In the genomic region with DNA sequence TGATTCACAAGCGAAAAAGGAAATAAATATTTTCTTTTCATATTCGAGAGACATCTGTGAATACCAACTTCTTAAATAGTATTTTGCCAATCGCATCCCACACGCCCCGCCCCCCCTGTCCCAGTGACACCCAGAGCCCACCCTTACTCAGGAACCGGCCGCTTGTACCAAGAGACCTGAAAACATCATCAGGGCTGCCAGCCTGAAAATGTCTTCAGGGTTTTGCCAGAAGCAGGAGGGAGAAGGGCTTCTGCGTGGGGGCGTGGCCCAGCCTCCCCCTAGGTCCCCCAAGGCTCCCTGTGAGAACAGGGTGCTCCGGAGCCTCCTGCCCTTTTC, we compare ENCODE assay signal across 26 cellular contexts.
DNase-seq lines count a peak whose midpoint lies in the region; ATAC-seq, FAIRE-seq and TF ChIP-seq lines count a peak whose summit lies in the region.
"Had no signal": no experiment of that assay in that cellular context is flagged by ENCODE, and none has a peak within 500 bp of the region (broad histone marks: within the 10 kb centered on the region; RNA-seq: fewer than 3 reads in every experiment).

No MANE protein-coding gene starts in this region.

- 69% methylated on average over 8 of the region's 10 CpGs for WGBS in suprapubic skin
- 4 to 7% methylated on average over 10 of the region's 10 CpGs for WGBS in aorta, 2 donors

- no peak for TF ChIP-seq CTCF in right atrium auricular region (IDR thresholded peaks at IDR 0.05)
- TF ChIP-seq CTCF in kidney (IDR thresholded peaks at IDR 0.05; ENCODE audit: borderline replicate concordance, extremely low read depth, insufficient read depth), result no peak
- no peak for TF ChIP-seq CTCF in suprapubic skin (IDR thresholded peaks at IDR 0.05)

- no peak for TF ChIP-seq POLR2A in suprapubic skin (IDR thresholded peaks at IDR 0.05)

- H3K27me3 ChIP-seq in right atrium auricular region, result no peaks in the 10 kb centered on the region
- peaks cover 12% of the 10 kb centered on the region for H3K27me3 ChIP-seq in suprapubic skin
- H3K27me3 ChIP-seq in aorta (ENCODE audit: control insufficient read depth in 1 of 2, insufficient read depth in 2 of 2, low read length in 1 of 2), result no peaks in the 10 kb centered on the region

- no peak overlapping the region for H3K9ac ChIP-seq in kidney (ENCODE audit: low read length in 2 of 2)

- no peaks in the 10 kb centered on the region for H3K36me3 ChIP-seq in right atrium auricular region
- no peaks in the 10 kb centered on the region for H3K36me3 ChIP-seq in kidney (ENCODE audit: control insufficient read depth in 1 of 2, insufficient read depth in 2 of 2, low read length in 2 of 2)
- no peaks in the 10 kb centered on the region for H3K36me3 ChIP-seq in suprapubic skin
- no peaks in the 10 kb centered on the region for H3K36me3 ChIP-seq in aorta (ENCODE audit: control insufficient read depth in 1 of 2, insufficient read depth in 2 of 2, low read length in 1 of 2)

- DNase-seq in right atrium auricular region (ENCODE audit: low spot score), result no peak
- DNase-seq in Right ventricle myocardium inferior (ENCODE audit: missing footprints), result no peak
- no peak for DNase-seq in kidney
- no peak for DNase-seq in suprapubic skin (ENCODE audit: low spot score in 2 of 2)
- DNase-seq in aorta, result peak; percentile 84 to 94
- DNase-seq in AG08396 (ENCODE audit: low spot score), result no peak
- DNase-seq in substantia nigra (lab: John Stamatoyannopoulos, UW), result no peak
- no peak for DNase-seq in NCI-H1436 (lab: John Stamatoyannopoulos, UW)
- DNase-seq: Caco-2; CD4-positive, alpha-beta T cell; DMS 273 treated with DMSO at 0.1 percent for 48 hours; DMS79 treated with DMSO at 0.1 percent for 48 hours; H7; KBM-7; MM.1S; NCI-H1048; NCI-H1417 treated with DMSO at 0.1 percent for 48 hours; NCI-H1930; NCI-H226; NCI-H510A treated with DMSO at 0.1 percent for 48 hours; NCI-H748 treated with DMSO at 0.1 percent for 48 hours; PC-9; RPMI8226; SIG-M5 had no signal

- ATAC-seq in Right ventricle myocardium inferior (no peak), aorta (ENCODE audit: low FRiP score) (peak; percentile 68)
- ATAC-seq: GM12878 had no signal

- no peak overlapping the region for H3K4me3 ChIP-seq in right atrium auricular region
- H3K4me3 ChIP-seq in kidney (ENCODE audit: low read length in 2 of 2), result no peak overlapping the region
- no peak overlapping the region for H3K4me3 ChIP-seq in suprapubic skin
- H3K4me3 ChIP-seq in aorta (ENCODE audit: low read length in 2 of 2), result no peak overlapping the region
- H3K4me3 ChIP-seq: GM12878, PC-9 had no signal

- intact Hi-C loops in Right ventricle myocardium inferior (cut with DNase I) (no loop called here), kidney (cut with DNase I) (no loop called here), aorta (cut with DNase I) (loop anchor here (5.0 to 10.0 kb wide), 2 partner anchors 117 to 159 kb away; no protein-coding TSS in a partner anchor)

- TF ChIP-seq EP300 in suprapubic skin (IDR thresholded peaks at IDR 0.05), result no peak

- H3K4me1 ChIP-seq in right atrium auricular region, result peaks cover 0 to 20% of the 10 kb centered on the region in 2 donors
- H3K4me1 ChIP-seq in kidney (ENCODE audit: control insufficient read depth in 1 of 2, insufficient read depth in 1 of 2, low read depth in 1 of 2, low read length in 2 of 2), result peaks cover 0 to 6% of the 10 kb centered on the region in 2 donors
- no peaks in the 10 kb centered on the region for H3K4me1 ChIP-seq in suprapubic skin
- H3K4me1 ChIP-seq in aorta (ENCODE audit: control insufficient read depth in 1 of 2, insufficient read depth in 2 of 2, low read length in 2 of 2), result no peaks in the 10 kb centered on the region

- FAIRE-seq in kidney (lab: Jason Lieb, UNC), result no peak
- FAIRE-seq: A204.1, GM12878 had no signal

- H3K27ac ChIP-seq in right atrium auricular region, result peak overlapping the region; percentile 38 to 67
- H3K27ac ChIP-seq in kidney (ENCODE audit: low read depth in 2 of 2, low read length in 2 of 2), result peak overlapping the region; percentile 22 to 32
- H3K27ac ChIP-seq in suprapubic skin, result peak overlapping the region; percentile 18
- peak overlapping the region; percentile 99 for H3K27ac ChIP-seq in aorta (ENCODE audit: low read depth in 1 of 2, low read length in 2 of 2)
- H3K27ac ChIP-seq in substantia nigra (ENCODE audit: low read depth, low read length, poor library complexity, severe bottlenecking), result no peak overlapping the region
- H3K27ac ChIP-seq: PC-9 had no signal

- H3K9me3 ChIP-seq in right atrium auricular region (no peaks in the 10 kb centered on the region), kidney (ENCODE audit: control insufficient read depth in 1 of 2, low read length in 2 of 2) (no peaks in the 10 kb centered on the region), suprapubic skin (no peaks in the 10 kb centered on the region), aorta (ENCODE audit: control insufficient read depth, low read length) (no peaks in the 10 kb centered on the region)
- H3K9me3 ChIP-seq: Caco-2 had no signal

Comparison
In these comparisons a context has a peak if more than half of its experiments do, and no peak if none do; other contexts are left out.
1. DNase-seq: peak in aorta (2 of 2); none in right atrium auricular region (single experiment), Right ventricle myocardium inferior (single experiment), kidney (single experiment), suprapubic skin (0 of 2), AG08396 (single experiment), substantia nigra (0 of 49) and NCI-H1436 (single experiment).
2. intact Hi-C loops: an anchor here in aorta (5.0 to 10.0 kb wide); none called in Right ventricle myocardium inferior and kidney.